In genomic region chr4:121353213-121353612, GRCh38 we compare ENCODE assay signal across 30 cellular contexts. TPM values are rescaled to one million over a fixed set of nuclear protein-coding genes. Genes with fewer than 3 reads are reported as not detected.
"Had no signal": no experiment of that assay in that cellular context is flagged by ENCODE, and none has a peak within 500 bp of the region (broad histone marks: within the 10 kb centered on the region; RNA-seq: fewer than 3 reads in every experiment).

No MANE protein-coding gene starts in this region.

- H3K27ac ChIP-seq: body of pancreas, KMS-11, Peyer's patch had no signal

- H3K27ac Mint-ChIP-seq: activated CD8-positive, alpha-beta T cell treated with anti-CD3 and anti-CD28 coated beads, Interleukin-2, amount 10 ng/mL, durations not matched to agents 7 days and 5 days; activated naive CD4-positive, alpha-beta T cell treated with anti-CD3 and anti-CD28 coated beads, Interleukin-2, amount 50 U/mL, for 24 hours; activated T-helper 1 cell treated with anti-CD3 and anti-CD28 coated beads, Interleukin-12 subunit alpha, Interleukin-12 subunit beta, Interleukin-2, Interleukin-4 antibody, amounts not matched to agents 30 ng/mL and 10 ng/mL and 1 ng/mL, durations not matched to agents 14 hours and 24 hours and 36 hours; T-cell had no signal

- H3K9ac ChIP-seq: KMS-11 had no signal

- H3K27me3 ChIP-seq: body of pancreas, Peyer's patch had no signal

- H3K4me2 ChIP-seq: KMS-11 had no signal

- H3K4me1 Mint-ChIP-seq: activated naive CD4-positive, alpha-beta T cell treated with anti-CD3 and anti-CD28 coated beads, Interleukin-2, amount 50 U/mL, for 24 hours; T-cell had no signal

- H3K36me3 Mint-ChIP-seq: activated naive CD4-positive, alpha-beta T cell treated with anti-CD3 and anti-CD28 coated beads, Interleukin-2, amount 50 U/mL, for 24 hours; T-cell had no signal

- H3K36me3 ChIP-seq: Peyer's patch had no signal

- ATAC-seq: activated CD4-positive, CD25-positive, alpha-beta regulatory T cell treated with anti-CD3 and anti-CD28 coated beads, Interleukin-2, amount 50 U/mL, for 24 hours; activated CD8-positive, alpha-beta T cell treated with anti-CD3 and anti-CD28 coated beads, Interleukin-2, amount 10 ng/mL, durations not matched to agents 7 days and 5 days; body of pancreas; T-cell had no signal

- H3K4me3 ChIP-seq: body of pancreas, Peyer's patch had no signal

- H3K9me3 ChIP-seq: body of pancreas, Peyer's patch had no signal

- H3K4me1 ChIP-seq: body of pancreas, Peyer's patch had no signal

- DNase-seq: activated CD4-positive, alpha-beta T cell treated with anti-CD3 and anti-CD28 coated beads for 4 hours; activated CD4-positive, alpha-beta T cell treated with anti-CD3 and anti-CD28 coated beads, Interleukin-2, amount 50 U/mL, for 4 hours; activated CD8-positive, alpha-beta memory T cell treated with anti-CD3 and anti-CD28 coated beads, Interleukin-2, amount 50 U/mL, for 48 hours; activated CD8-positive, alpha-beta T cell treated with anti-CD3 and anti-CD28 coated beads, Interleukin-2, amount 10 ng/mL, durations not matched to agents 7 days and 5 days; activated effector memory CD4-positive, alpha-beta T cell treated with Interleukin-2 at 50 U/mL for 16 hours; activated naive CD4-positive, alpha-beta T cell; activated T-cell treated with anti-CD3 and anti-CD28 coated beads, Interleukin-2, amount 50 U/mL, for 1 hour; amygdala; body of pancreas; central memory CD4-positive, alpha-beta T cell; cortex of kidney; NCI-H1092; NCI-H1417; NCI-H1930; NCI-H2171; NCI-H2227 treated with DMSO at 0.1 percent for 48 hours; NCI-H510A; NCI-H526 treated with DMSO at 0.1 percent for 48 hours; NCI-H82; Peyer's patch; SHP77; T-cell; T1000 had no signal

- H3K4me3 Mint-ChIP-seq: activated CD8-positive, alpha-beta T cell treated with anti-CD3 and anti-CD28 coated beads, Interleukin-2, amount 10 ng/mL, durations not matched to agents 7 days and 5 days; activated naive CD4-positive, alpha-beta T cell treated with anti-CD3 and anti-CD28 coated beads, Interleukin-2, amount 50 U/mL, for 24 hours; activated T-helper 1 cell treated with anti-CD3 and anti-CD28 coated beads, Interleukin-12 subunit alpha, Interleukin-12 subunit beta, Interleukin-2, Interleukin-4 antibody, amounts not matched to agents 30 ng/mL and 10 ng/mL and 1 ng/mL, durations not matched to agents 14 hours and 24 hours and 36 hours; T-cell had no signal

RNA-seq across cellular contexts. Expression of gene QRFPR, which starts 27.6 kb away (rescaled TPM):
- total RNA-seq: activated CD8-positive, alpha-beta T cell treated with anti-CD3 and anti-CD28 coated beads, Interleukin-2, amount 10 ng/mL, durations not matched to agents 7 days and 5 days; activated T-helper 1 cell treated with anti-CD3 and anti-CD28 coated beads, Interleukin-12 subunit alpha, Interleukin-12 subunit beta, Interleukin-2, Interleukin-4 antibody, amounts not matched to agents 30 ng/mL and 10 ng/mL and 1 ng/mL, durations not matched to agents 14 hours and 24 hours and 36 hours; body of pancreas; bronchial epithelial cell; chondrocyte; Peyer's patch; SK-MEL-5; T-cell had no signal
